Comparison of ENCODE assay signal across 2 cellular contexts in genomic region chr3:133005032-133005431, GRCh38. TPM values are rescaled to one million over a fixed set of nuclear protein-coding genes. Genes with fewer than 3 reads are reported as not detected.
"Had no signal": no experiment of that assay in that cellular context is flagged by ENCODE, and none has a peak within 500 bp of the region (broad histone marks: within the 10 kb centered on the region; RNA-seq: fewer than 3 reads in every experiment).

No MANE protein-coding gene starts in this region.

RNA-seq across cellular contexts. Expression of gene TMEM108, which starts 33.2 kb away (rescaled TPM):
- total RNA-seq: naive thymus-derived CD8-positive, alpha-beta T cell; natural killer cell treated with Interleukin-12 subunit alpha and Interleukin-12 subunit beta and Interleukin-15 and Interleukin-18, amount 100 ng/mL, for 72 hours had no signal
- polyA plus RNA-seq: naive thymus-derived CD8-positive, alpha-beta T cell had no signal
